ENCODE assay signal across 1 cellular context in the genomic region with DNA sequence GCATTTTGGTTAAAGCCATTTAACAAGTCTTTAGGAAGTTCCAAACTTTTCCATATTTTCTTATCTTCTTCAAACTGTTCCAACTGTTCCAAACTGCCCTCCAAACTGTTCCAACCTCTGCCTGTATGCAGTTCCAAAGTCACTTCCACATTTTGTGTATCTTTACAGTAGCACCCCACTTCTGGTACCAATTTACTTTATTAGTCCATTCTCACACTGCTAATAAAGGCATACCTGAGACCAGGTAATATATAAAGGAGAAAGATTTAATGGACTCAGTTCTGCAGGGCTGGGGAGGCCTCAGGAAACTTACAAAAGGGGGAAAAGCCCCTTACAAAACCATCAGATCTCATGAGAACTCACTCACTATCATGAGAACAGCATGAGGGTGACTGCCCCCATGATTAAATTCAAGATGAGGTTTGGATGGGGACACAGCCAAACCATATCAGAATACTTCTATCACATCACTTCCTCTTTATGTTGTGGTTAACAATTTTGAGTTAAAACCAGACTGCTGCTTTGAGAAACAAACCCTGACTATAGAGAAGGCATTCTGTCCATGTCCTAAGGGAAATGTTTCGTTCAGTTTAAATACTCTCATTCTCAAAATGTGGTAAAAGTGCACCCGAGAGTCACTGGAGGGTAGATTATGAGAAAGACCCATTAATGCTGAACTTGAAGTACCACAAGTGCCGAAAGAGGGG.
TF ChIP-seq lines count a peak whose summit lies in the region.

No MANE protein-coding gene starts in this region.

TF ChIP-seq in GM23338, 12 proteins besides CTCF, POLR2A, EP300 and RAD21 (continued from another document):
- TF ChIP-seq, protein P1, sequence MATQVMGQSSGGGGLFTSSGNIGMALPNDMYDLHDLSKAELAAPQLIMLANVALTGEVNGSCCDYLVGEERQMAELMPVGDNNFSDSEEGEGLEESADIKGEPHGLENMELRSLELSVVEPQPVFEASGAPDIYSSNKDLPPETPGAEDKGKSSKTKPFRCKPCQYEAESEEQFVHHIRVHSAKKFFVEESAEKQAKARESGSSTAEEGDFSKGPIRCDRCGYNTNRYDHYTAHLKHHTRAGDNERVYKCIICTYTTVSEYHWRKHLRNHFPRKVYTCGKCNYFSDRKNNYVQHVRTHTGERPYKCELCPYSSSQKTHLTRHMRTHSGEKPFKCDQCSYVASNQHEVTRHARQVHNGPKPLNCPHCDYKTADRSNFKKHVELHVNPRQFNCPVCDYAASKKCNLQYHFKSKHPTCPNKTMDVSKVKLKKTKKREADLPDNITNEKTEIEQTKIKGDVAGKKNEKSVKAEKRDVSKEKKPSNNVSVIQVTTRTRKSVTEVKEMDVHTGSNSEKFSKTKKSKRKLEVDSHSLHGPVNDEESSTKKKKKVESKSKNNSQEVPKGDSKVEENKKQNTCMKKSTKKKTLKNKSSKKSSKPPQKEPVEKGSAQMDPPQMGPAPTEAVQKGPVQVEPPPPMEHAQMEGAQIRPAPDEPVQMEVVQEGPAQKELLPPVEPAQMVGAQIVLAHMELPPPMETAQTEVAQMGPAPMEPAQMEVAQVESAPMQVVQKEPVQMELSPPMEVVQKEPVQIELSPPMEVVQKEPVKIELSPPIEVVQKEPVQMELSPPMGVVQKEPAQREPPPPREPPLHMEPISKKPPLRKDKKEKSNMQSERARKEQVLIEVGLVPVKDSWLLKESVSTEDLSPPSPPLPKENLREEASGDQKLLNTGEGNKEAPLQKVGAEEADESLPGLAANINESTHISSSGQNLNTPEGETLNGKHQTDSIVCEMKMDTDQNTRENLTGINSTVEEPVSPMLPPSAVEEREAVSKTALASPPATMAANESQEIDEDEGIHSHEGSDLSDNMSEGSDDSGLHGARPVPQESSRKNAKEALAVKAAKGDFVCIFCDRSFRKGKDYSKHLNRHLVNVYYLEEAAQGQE (IDR thresholded peaks at IDR 0.05; ENCODE audit: unreplicated experiment) = no peak
- TF ChIP-seq ZNF114 (CRISPR knock-in tag; IDR thresholded peaks at IDR 0.05) (no peak), POLR2AphosphoS5 (IDR thresholded peaks at IDR 0.05; ENCODE audit: low read depth) (no peak)
- TF ChIP-seq, protein P2, sequence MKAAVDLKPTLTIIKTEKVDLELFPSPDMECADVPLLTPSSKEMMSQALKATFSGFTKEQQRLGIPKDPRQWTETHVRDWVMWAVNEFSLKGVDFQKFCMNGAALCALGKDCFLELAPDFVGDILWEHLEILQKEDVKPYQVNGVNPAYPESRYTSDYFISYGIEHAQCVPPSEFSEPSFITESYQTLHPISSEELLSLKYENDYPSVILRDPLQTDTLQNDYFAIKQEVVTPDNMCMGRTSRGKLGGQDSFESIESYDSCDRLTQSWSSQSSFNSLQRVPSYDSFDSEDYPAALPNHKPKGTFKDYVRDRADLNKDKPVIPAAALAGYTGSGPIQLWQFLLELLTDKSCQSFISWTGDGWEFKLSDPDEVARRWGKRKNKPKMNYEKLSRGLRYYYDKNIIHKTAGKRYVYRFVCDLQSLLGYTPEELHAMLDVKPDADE (IDR thresholded peaks at IDR 0.05) = no peak
TF ChIP-seq in GM23338: peak in this region for 0.
